10 cellular contexts compared by ENCODE assay signal in the genomic region with DNA sequence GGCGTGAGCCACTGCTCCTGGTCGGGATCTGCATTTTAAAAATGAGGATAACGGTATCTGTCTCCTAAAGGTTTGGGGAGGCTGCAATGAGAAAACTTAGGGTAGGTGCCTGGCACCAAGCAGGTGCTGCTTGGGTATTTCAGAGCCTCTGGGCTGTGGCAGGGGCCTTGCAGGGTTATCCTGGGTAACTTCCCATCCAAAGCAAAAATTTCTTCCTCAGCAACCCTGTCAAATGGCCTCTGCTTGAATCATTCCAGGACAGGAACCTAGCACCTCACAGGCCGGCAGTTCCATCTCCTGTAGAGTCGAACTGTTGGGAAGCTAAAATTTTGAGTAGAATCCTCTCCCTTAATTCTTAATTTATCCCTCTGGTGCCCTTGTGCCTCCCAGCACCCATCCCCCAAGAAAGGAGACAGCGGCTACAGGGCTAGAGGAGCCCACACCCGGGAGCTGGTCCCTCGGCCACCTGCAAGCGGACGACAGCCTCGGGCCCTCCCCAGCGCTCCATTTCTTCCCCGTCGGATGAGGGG. TPM values are rescaled to one million over a fixed set of nuclear protein-coding genes. Genes with fewer than 3 reads are reported as not detected.
DNase-seq lines count a peak whose midpoint lies in the region; ATAC-seq and TF ChIP-seq lines count a peak whose summit lies in the region.
"Had no signal": no experiment of that assay in that cellular context is flagged by ENCODE, and none has a peak within 500 bp of the region (broad histone marks: within the 10 kb centered on the region; RNA-seq: fewer than 3 reads in every experiment).

No MANE protein-coding gene starts in this region.

- peak overlapping the region; percentile 96 for H3K4me2 ChIP-seq in skeletal muscle satellite cell (ENCODE audit: low read length)

- peak overlapping the region; percentile 82 for H3K9ac ChIP-seq in SK-N-MC (ENCODE audit: insufficient read length)
- H3K9ac ChIP-seq in skeletal muscle satellite cell (ENCODE audit: low read depth, low read length) = no peak overlapping the region

- H3K36me3 ChIP-seq in SK-N-MC (ENCODE audit: insufficient read depth, low read length) = no peaks in the 10 kb centered on the region
- no peaks in the 10 kb centered on the region for H3K36me3 ChIP-seq in skeletal muscle satellite cell (ENCODE audit: insufficient read depth, low read length)

- no peak overlapping the region for H3K27ac ChIP-seq in SK-N-MC

- H3K9me3 ChIP-seq in SK-N-MC (ENCODE audit: low read depth, low read length) = no peaks in the 10 kb centered on the region
- H3K9me3 ChIP-seq in skeletal muscle satellite cell (replicated peaks; ENCODE audit: low read length) = no peaks in the 10 kb centered on the region

- peaks cover 9% of the 10 kb centered on the region for H3K4me1 ChIP-seq in skeletal muscle satellite cell (ENCODE audit: control insufficient read depth, insufficient read depth, low read length)

- peak overlapping the region; percentile 91 for H3K4me3 ChIP-seq in SK-N-MC
- H3K4me3 ChIP-seq in fibroblast of the aortic adventitia (ENCODE audit: low read depth, low read length) = peak overlapping the region; percentile 67
- H3K4me3 ChIP-seq in skeletal muscle satellite cell (ENCODE audit: low read length) = peak overlapping the region; percentile 71

- no peak for ATAC-seq in HG03354 (IDR thresholded peaks at IDR 0.05; ENCODE audit: poor library complexity, severe bottlenecking, unreplicated experiment)
- no peak for ATAC-seq in GM19328 (IDR thresholded peaks at IDR 0.05; ENCODE audit: unreplicated experiment)

- H3K27me3 ChIP-seq in skeletal muscle satellite cell (ENCODE audit: control insufficient read depth, insufficient read depth, low read length) = peaks cover 61% of the 10 kb centered on the region

- no peak for TF ChIP-seq CTCF in fibroblast of the aortic adventitia (IDR thresholded peaks at IDR 0.05; ENCODE audit: insufficient read depth, low read length)

- DNase-seq in NCI-H146 (lab: John Stamatoyannopoulos, UW) = peak; percentile 39
- no peak for DNase-seq in NCI-H146 treated with DMSO at 0.1 percent for 48 hours (lab: John Stamatoyannopoulos, UW; ENCODE audit: unreplicated experiment)
- DNase-seq in SK-N-MC (ENCODE audit: low read depth, low spot score) = no peak
- DNase-seq in fibroblast of the aortic adventitia (ENCODE audit: low read depth) = no peak
- no peak for DNase-seq in dermis blood vessel endothelial cell
- DNase-seq: ACHN had no signal

RNA-seq across cellular contexts. Expression of a gene that starts 0.9 kb away (rescaled TPM):
- 4.7 and 9.3 TPM in 2 replicates for total RNA-seq in fibroblast of the aortic adventitia (ENCODE audit: low replicate concordance)
- total RNA-seq in skeletal muscle satellite cell (2012; rRNA removed) = 5.1 and 8.1 TPM in 2 replicates
- 4.8 TPM in 2 replicates for total RNA-seq in dermis blood vessel endothelial cell

RNA-seq across cellular contexts. Expression of a gene that starts 5.6 kb away (rescaled TPM):
- total RNA-seq in fibroblast of the aortic adventitia (ENCODE audit: low replicate concordance) (0.09 TPM in 1 of 2 replicates, not detected in the other), dermis blood vessel endothelial cell (not detected in 2 replicates)
- under 0.01 TPM in 1 of 2 replicates, not detected in the other for total RNA-seq in skeletal muscle satellite cell (2012; rRNA removed)

RNA-seq across cellular contexts. Expression of a gene that starts 16.4 kb away (rescaled TPM):
- total RNA-seq in fibroblast of the aortic adventitia (ENCODE audit: low replicate concordance) (37.0 and 46.0 TPM in 2 replicates), dermis blood vessel endothelial cell (46.4 and 46.8 TPM in 2 replicates)
- total RNA-seq in skeletal muscle satellite cell (2012; rRNA removed) = 45.9 and 50.7 TPM in 2 replicates

RNA-seq across cellular contexts. Expression of a gene that starts 21.1 kb away (rescaled TPM):
- total RNA-seq in fibroblast of the aortic adventitia (ENCODE audit: low replicate concordance) = not detected in 2 replicates
- not detected in 2 replicates for total RNA-seq in skeletal muscle satellite cell (2012; rRNA removed)
- not detected in 2 replicates for total RNA-seq in dermis blood vessel endothelial cell
- total RNA-seq: SK-MEL-5 had no signal

RNA-seq across cellular contexts. Expression of a gene that starts 30.7 kb away (rescaled TPM):
- 2.3 TPM in 1 of 2 replicates, not detected in the other for total RNA-seq in fibroblast of the aortic adventitia (ENCODE audit: low replicate concordance)
- total RNA-seq in skeletal muscle satellite cell (2012; rRNA removed) = not detected in 2 replicates
- total RNA-seq in dermis blood vessel endothelial cell = not detected in 2 replicates
- total RNA-seq: SK-MEL-5 had no signal
